12 cellular contexts compared by ENCODE assay signal in the genomic region with DNA sequence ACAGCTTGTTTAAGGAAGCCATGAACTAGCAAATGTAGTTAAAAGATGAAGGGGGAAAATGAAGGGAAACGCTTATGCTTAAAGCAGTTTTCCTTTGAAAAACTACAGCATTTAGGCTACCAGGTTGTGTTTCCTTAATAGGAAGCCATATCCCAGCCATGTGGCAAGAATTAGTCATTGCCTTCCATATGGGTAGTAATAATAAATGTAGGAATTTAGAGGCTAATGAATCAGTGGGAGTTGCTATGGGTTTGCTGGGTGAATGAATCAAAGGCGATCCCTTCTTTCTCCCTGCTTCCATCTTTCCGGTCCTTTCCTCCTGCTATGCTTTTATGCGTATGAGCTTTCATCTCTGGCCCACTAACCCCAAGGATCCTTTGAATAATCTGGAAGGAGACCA.
DNase-seq lines count a peak whose midpoint lies in the region; ATAC-seq and TF ChIP-seq lines count a peak whose summit lies in the region.
"Had no signal": no experiment of that assay in that cellular context is flagged by ENCODE, and none has a peak within 500 bp of the region (broad histone marks: within the 10 kb centered on the region; RNA-seq: fewer than 3 reads in every experiment).

No MANE protein-coding gene starts in this region.

- DNase-seq in DMS 273 treated with DMSO at 0.1 percent for 48 hours (lab: John Stamatoyannopoulos, UW), result peak; percentile 11
- peak; percentile 75 for DNase-seq in fibroblast of peridontal ligament (ENCODE audit: extremely low read depth)
- peak; percentile 69 for DNase-seq in renal cortical epithelial cell (ENCODE audit: low read depth)
- no peak for DNase-seq in retina
- no peak for DNase-seq in stimulated activated CD4-positive, alpha-beta T cell treated with anti-CD3 and anti-CD28 coated beads, Interleukin-4, amount 100 ng/mL, for 24 hours
- DNase-seq in H4 (ENCODE audit: low spot score), result no peak
- DNase-seq: activated CD4-positive, alpha-beta T cell treated with anti-CD3 and anti-CD28 coated beads for 1 hour; glutamatergic neuron; NCI-H1048; NCI-H526 had no signal

- peak; percentile 50 for ATAC-seq in SK-N-SH treated with all-trans-retinoic acid at 6 μM for 48 hours
- ATAC-seq in HG03095 (IDR thresholded peaks at IDR 0.05; ENCODE audit: unreplicated experiment), result no peak

TF ChIP-seq in SK-N-SH treated with all-trans-retinoic acid at 6 μM for 48 hours, 23 proteins besides CTCF, POLR2A, EP300 and RAD21:
- peak; percentile 49; the same call in 1 of the 2 replicates for TF ChIP-seq ZNF70 (CRISPR knock-in tag; IDR thresholded peaks at IDR 0.05)
- TF ChIP-seq ISL1 (CRISPR knock-in tag; IDR thresholded peaks at IDR 0.05), result peak; percentile 15; the same call in 1 of the 2 replicates
- TF ChIP-seq SNAI2 (CRISPR knock-in tag; IDR thresholded peaks at IDR 0.05), result 0 out of 2 replicates have a peak, but pooled peaks have one; percentile 64
- 0 out of 2 replicates have a peak, but pooled peaks have one; percentile 19 for TF ChIP-seq ZC3H10 (CRISPR knock-in tag; IDR thresholded peaks at IDR 0.05)
- TF ChIP-seq BACH2 (CRISPR knock-in tag; IDR thresholded peaks at IDR 0.05; ENCODE audit: borderline replicate concordance), result no peak
- TF ChIP-seq, protein P1, sequence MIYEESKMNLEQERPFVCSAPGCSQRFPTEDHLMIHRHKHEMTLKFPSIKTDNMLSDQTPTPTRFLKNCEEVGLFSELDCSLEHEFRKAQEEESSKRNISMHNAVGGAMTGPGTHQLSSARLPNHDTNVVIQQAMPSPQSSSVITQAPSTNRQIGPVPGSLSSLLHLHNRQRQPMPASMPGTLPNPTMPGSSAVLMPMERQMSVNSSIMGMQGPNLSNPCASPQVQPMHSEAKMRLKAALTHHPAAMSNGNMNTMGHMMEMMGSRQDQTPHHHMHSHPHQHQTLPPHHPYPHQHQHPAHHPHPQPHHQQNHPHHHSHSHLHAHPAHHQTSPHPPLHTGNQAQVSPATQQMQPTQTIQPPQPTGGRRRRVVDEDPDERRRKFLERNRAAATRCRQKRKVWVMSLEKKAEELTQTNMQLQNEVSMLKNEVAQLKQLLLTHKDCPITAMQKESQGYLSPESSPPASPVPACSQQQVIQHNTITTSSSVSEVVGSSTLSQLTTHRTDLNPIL (CRISPR knock-in tag; IDR thresholded peaks at IDR 0.05; ENCODE audit: low read depth), result no peak

Comparison
In these comparisons a context has a peak if more than half of its experiments do, and no peak if none do; other contexts are left out.
1. DNase-seq: peak in DMS 273 treated with DMSO at 0.1 percent for 48 hours (single experiment), fibroblast of peridontal ligament (single experiment) and renal cortical epithelial cell (single experiment); none in retina (single experiment), stimulated activated CD4-positive, alpha-beta T cell treated with anti-CD3 and anti-CD28 coated beads, Interleukin-4, amount 100 ng/mL, for 24 hours (single experiment) and H4 (single experiment).